ENCODE assay signal across 8 cellular contexts in genomic region chr1:236604218-236605029, GRCh38. TPM values are rescaled to one million over a fixed set of nuclear protein-coding genes. Genes with fewer than 3 reads are reported as not detected.
DNase-seq lines count a peak whose midpoint lies in the region; ATAC-seq and TF ChIP-seq lines count a peak whose summit lies in the region.

Gene HEATR1, minus strand, starts transcription at chr1:236604516. Its CDS starts 421 bp downstream, at chr1:236604095.

- DNase-seq in CD1c-positive myeloid dendritic cell (ENCODE audit: extremely low spot score) (peak; percentile 93), NCI-H82 treated with DMSO at 0.1 percent for 48 hours (lab: John Stamatoyannopoulos, UW; ENCODE audit: unreplicated experiment) (peak; percentile 76), right lobe of liver (peak; percentile 92 to 96 (median 96))
- DNase-seq in activated CD4-positive, alpha-beta memory T cell treated with anti-CD3 and anti-CD28 coated beads for 36 hours = peak; percentile 94
- DNase-seq in stimulated activated CD4-positive, alpha-beta T cell treated with anti-CD3 and anti-CD28 coated beads, Interleukin-4, amount 100 ng/mL, for 4 hours = peak; percentile 86

- H3K27ac ChIP-seq in duodenal mucosa (ENCODE audit: low read depth, low read length) (peak within 1 kb of the TSS; percentile 49), right lobe of liver (peak within 1 kb of the TSS; percentile 54 to 86 (median 71))

- no peaks in the 10 kb centered on the region for H3K9me3 Mint-ChIP-seq in activated CD4-positive, alpha-beta memory T cell treated with anti-CD3 and anti-CD28 coated beads for 36 hours

- ATAC-seq in GM19438 (IDR thresholded peaks at IDR 0.05; ENCODE audit: low read depth, unreplicated experiment) (peak; percentile 97), HG03575 (IDR thresholded peaks at IDR 0.05; ENCODE audit: extremely low read depth, insufficient number of reproducible peaks, low FRiP score, unreplicated experiment) (peak; percentile 93), right lobe of liver (peak; percentile 99 to 100 (median 100))

- H3K9me3 ChIP-seq in duodenal mucosa (ENCODE audit: control insufficient read depth in 1 of 2, low read length in 2 of 2) = no peaks in the 10 kb centered on the region
- H3K9me3 ChIP-seq in right lobe of liver = no peaks in the 10 kb centered on the region

- peak in 1 of 4 donors; percentile 2 for TF ChIP-seq CTCF in right lobe of liver (IDR thresholded peaks at IDR 0.05)

- peak within 1 kb of the TSS; percentile 69 to 75 for H3K9ac ChIP-seq in duodenal mucosa (ENCODE audit: low read depth in 1 of 2, low read length in 2 of 2)

- CTCF ChIA-PET in activated CD4-positive, alpha-beta memory T cell treated with anti-CD3 and anti-CD28 coated beads for 36 hours (lab: Charles Lee) = interaction anchor here (0.5 to 1.0 kb wide), 4 partner anchors 46 to 497 kb away, joined by 3 to 4 read pairs (median 3); no protein-coding TSS in a partner anchor

- intact Hi-C loops in activated CD4-positive, alpha-beta memory T cell treated with anti-CD3 and anti-CD28 coated beads for 36 hours (cut with micrococcal nuclease) = loop anchor here (1.0 to 10.0 kb wide), 7 partner anchors 70 to 783 kb away; partner anchors contain the start of genes ERO1B and MTR
- intact Hi-C loops in right lobe of liver (cut with DNase I) = no loop called here

- peak within 1 kb of the TSS; percentile 97 for H3K4me3 Mint-ChIP-seq in activated CD4-positive, alpha-beta memory T cell treated with anti-CD3 and anti-CD28 coated beads for 36 hours

- peaks cover 21% of the 10 kb centered on the region for H3K4me1 Mint-ChIP-seq in activated CD4-positive, alpha-beta memory T cell treated with anti-CD3 and anti-CD28 coated beads for 36 hours (ENCODE audit: low read depth)

- POLR2A ChIA-PET in activated CD4-positive, alpha-beta memory T cell treated with anti-CD3 and anti-CD28 coated beads for 36 hours (lab: Charles Lee) = interaction anchor here (1.4 kb wide), 1 partner anchor 191 kb away, joined by 16 read pairs; the partner anchor contains the start of gene MTR

- peaks cover 0 to under 1% of the 10 kb centered on the region in 2 donors for H3K36me3 ChIP-seq in duodenal mucosa (ENCODE audit: control insufficient read depth in 1 of 2, insufficient read depth in 2 of 2, low read length in 2 of 2)
- H3K36me3 ChIP-seq in right lobe of liver = peaks cover 0 to 15% (median 0%) of the 10 kb centered on the region in 4 donors

- WGBS in right lobe of liver (ENCODE audit: insufficient coverage, low coverage, low lambda C conversion rate, missing lambda C conversion rate) = 0% methylated on average over 8 of the region's 48 CpGs

- peaks cover 12% of the 10 kb centered on the region for H3K36me3 Mint-ChIP-seq in activated CD4-positive, alpha-beta memory T cell treated with anti-CD3 and anti-CD28 coated beads for 36 hours

- H3K27me3 ChIP-seq in duodenal mucosa (ENCODE audit: control insufficient read depth in 1 of 2, insufficient read depth in 2 of 2, low read length in 2 of 2) (peaks cover 0 to under 1% of the 10 kb centered on the region in 2 donors), right lobe of liver (no peaks in the 10 kb centered on the region)

- H3K27ac Mint-ChIP-seq in activated CD4-positive, alpha-beta memory T cell treated with anti-CD3 and anti-CD28 coated beads for 36 hours = peak within 1 kb of the TSS; percentile 91

- peaks cover 9% of the 10 kb centered on the region for H3K27me3 Mint-ChIP-seq in activated CD4-positive, alpha-beta memory T cell treated with anti-CD3 and anti-CD28 coated beads for 36 hours

- peaks cover 0 to 11% of the 10 kb centered on the region in 2 donors for H3K4me1 ChIP-seq in duodenal mucosa (ENCODE audit: control insufficient read depth in 1 of 2, insufficient read depth in 2 of 2, low read length in 2 of 2)
- H3K4me1 ChIP-seq in right lobe of liver = peaks cover 0 to 8% (median 0%) of the 10 kb centered on the region in 4 donors

- TF ChIP-seq POLR2A in right lobe of liver (IDR thresholded peaks at IDR 0.05) = peak; percentile 54

- peak within 1 kb of the TSS; percentile 93 to 94 for H3K4me3 ChIP-seq in duodenal mucosa (ENCODE audit: low read depth in 1 of 2, low read length in 2 of 2)
- H3K4me3 ChIP-seq in right lobe of liver = peak within 1 kb of the TSS; percentile 64 to 89 (median 67)

RNA-seq across cellular contexts. Expression of gene HEATR1, which starts in this region (rescaled TPM):
- 10 to 100 TPM; 67.5 to 70.1 TPM for total RNA-seq in activated CD4-positive, alpha-beta memory T cell treated with anti-CD3 and anti-CD28 coated beads for 36 hours
- total RNA-seq in right lobe of liver = 10 to 100 TPM in 5 of 6 experiments, 1 to 10 TPM in 1; 7.0 to 14.1 (median 12.4) TPM

Comparison
In these comparisons a context has a peak if more than half of its experiments do, and no peak if none do; other contexts are left out.
1. Peak in every context shown above with its lines: DNase-seq, ATAC-seq, H3K4me3 ChIP-seq and H3K27ac ChIP-seq.
2. RNA of gene HEATR1 (total RNA-seq): 67.5 to 70.1 TPM in activated CD4-positive, alpha-beta memory T cell treated with anti-CD3 and anti-CD28 coated beads for 36 hours; 7.0 to 14.1 TPM in right lobe of liver; every median in the first group is over 4 times any median in the second.